Comparison of ENCODE assay signal across 25 cellular contexts in genomic region chr4:105957680-105958079, GRCh38.
A peak's percentile ranks its signal among the peaks of the same experiment; 100 is the strongest.
DNase-seq lines count a peak whose midpoint lies in the region; TF ChIP-seq lines count a peak whose summit lies in the region.
"Had no signal": no experiment of that assay in that cellular context is flagged by ENCODE, and none has a peak within 500 bp of the region (broad histone marks: within the 10 kb centered on the region; RNA-seq: fewer than 3 reads in every experiment).

No MANE protein-coding gene starts in this region.

- H3K4me3 ChIP-seq in colonic mucosa = no peak overlapping the region
- H3K4me3 ChIP-seq: GM23338, HAP-1, MG63, PC-9, SJSA1 had no signal

- H3K9me3 ChIP-seq in colonic mucosa = no peaks in the 10 kb centered on the region
- H3K9me3 ChIP-seq: HAP-1, MG63, SJSA1 had no signal

- TF ChIP-seq CTCF in colonic mucosa (IDR thresholded peaks at IDR 0.05) (no peak), mesothelial cell of epicardium (IDR thresholded peaks at IDR 0.05; ENCODE audit: unreplicated experiment) (no peak), progenitor cell of endocrine pancreas (IDR thresholded peaks at IDR 0.05; ENCODE audit: unreplicated experiment) (no peak)

- H3K4me1 Mint-ChIP-seq in mesothelial cell of epicardium (peaks cover 17% of the 10 kb centered on the region), progenitor cell of endocrine pancreas (ENCODE audit: low read depth) (peaks cover 14% of the 10 kb centered on the region)
- H3K4me1 Mint-ChIP-seq: B cell had no signal

- H3K36me3 ChIP-seq in colonic mucosa = no peaks in the 10 kb centered on the region
- H3K36me3 ChIP-seq: HAP-1, MG63, SJSA1 had no signal

- H3K4me1 ChIP-seq in colonic mucosa = no peaks in the 10 kb centered on the region
- H3K4me1 ChIP-seq: HAP-1, SJSA1 had no signal

- DNase-seq in colonic mucosa (peak; percentile 38), mesothelial cell of epicardium (ENCODE audit: low spot score in 2 of 2, unreplicated experiment in 2 of 2) (no peak), progenitor cell of endocrine pancreas (ENCODE audit: low spot score, unreplicated experiment) (no peak), NCI-H2081 treated with DMSO at 0.1 percent for 48 hours (lab: John Stamatoyannopoulos, UW) (no peak), NCI-H1417 treated with DMSO at 0.1 percent for 48 hours (lab: John Stamatoyannopoulos, UW) (no peak), HPDE6-E6E7 (ENCODE audit: extremely low spot score) (no peak), SKM-1 treated with dmso at 0.1 percent for 144 hours (lab: John Stamatoyannopoulos, UW; ENCODE audit: unreplicated experiment) (no peak)
- DNase-seq: Calu3; CD8-positive, alpha-beta T cell; DMS153; DND-41; HFFc6; IMR-90; KG1; MG63; NCI-H1105 treated with DMSO at 0.1 percent for 48 hours; NCI-H2029; NCI-H2227 treated with DMSO at 0.1 percent for 48 hours; NCI-H526 treated with DMSO at 0.1 percent for 48 hours; PC-9 had no signal

- H3K27me3 Mint-ChIP-seq in mesothelial cell of epicardium (ENCODE audit: low read depth) (no peaks in the 10 kb centered on the region), progenitor cell of endocrine pancreas (no peaks in the 10 kb centered on the region)

- H3K9ac ChIP-seq in colonic mucosa (ENCODE audit: low read depth in 2 of 2, low read length in 2 of 2) = no peak overlapping the region

- no peaks in the 10 kb centered on the region for H3K27me3 ChIP-seq in colonic mucosa
- H3K27me3 ChIP-seq: MG63, SJSA1 had no signal

- no peak overlapping the region for H3K4me3 Mint-ChIP-seq in mesothelial cell of epicardium
- H3K4me3 Mint-ChIP-seq in progenitor cell of endocrine pancreas (ENCODE audit: low read depth) = peak overlapping the region; percentile 1
- H3K4me3 Mint-ChIP-seq: B cell; CD8-positive, alpha-beta T cell; GM23338; HFFc6 had no signal

- intact Hi-C loops in colonic mucosa (cut with DNase I) = no loop called here

- peak overlapping the region; percentile 45 for H3K27ac Mint-ChIP-seq in mesothelial cell of epicardium
- peak overlapping the region; percentile 41 for H3K27ac Mint-ChIP-seq in progenitor cell of endocrine pancreas
- H3K27ac Mint-ChIP-seq: B cell; CD8-positive, alpha-beta T cell; GM23338; HFFc6 had no signal

- H3K27ac ChIP-seq in colonic mucosa = no peak overlapping the region
- H3K27ac ChIP-seq: C4-2B, PC-9, SJSA1 had no signal

- H3K36me3 Mint-ChIP-seq in mesothelial cell of epicardium (peaks cover 5% of the 10 kb centered on the region), progenitor cell of endocrine pancreas (ENCODE audit: insufficient read depth) (no peaks in the 10 kb centered on the region)
- H3K36me3 Mint-ChIP-seq: CD8-positive, alpha-beta T cell had no signal

- H3K9me3 Mint-ChIP-seq in mesothelial cell of epicardium (no peaks in the 10 kb centered on the region), progenitor cell of endocrine pancreas (ENCODE audit: low read depth) (no peaks in the 10 kb centered on the region)
- H3K9me3 Mint-ChIP-seq: CD8-positive, alpha-beta T cell; GM23338; HFFc6 had no signal
